Comparison of ENCODE assay signal across 8 cellular contexts in genomic region chr9:95875305-95876137, GRCh38. TPM values are rescaled to one million over a fixed set of nuclear protein-coding genes. Genes with fewer than 3 reads are reported as not detected.
A peak's percentile ranks its signal among the peaks of the same experiment; 100 is the strongest.
DNase-seq lines count a peak whose midpoint lies in the region; ATAC-seq and TF ChIP-seq lines count a peak whose summit lies in the region.

Gene ERCC6L2, plus strand, starts transcription at chr9:95875691. Its CDS starts 348 bp downstream, at chr9:95876039.

- TF ChIP-seq RAD21 in Ishikawa (IDR thresholded peaks at IDR 0.05; ENCODE audit: low read depth): no peak

- peak within 1 kb of the TSS; percentile 96 for H3K27ac ChIP-seq in PC-3 (ENCODE audit: low read length)

- no TSS peak for BruUV-seq in PC-3 (replicated peaks; lab: Mats Ljungman, UMichigan)

- peaks cover 21% of the 10 kb centered on the region for H3K4me1 ChIP-seq in PC-3 (ENCODE audit: insufficient read depth, low read length)
- H3K4me1 ChIP-seq in mucosa of descending colon (ENCODE audit: low read depth): peaks cover 14% of the 10 kb centered on the region

- H3K9me3 ChIP-seq in PC-3 (ENCODE audit: low read length): no peaks in the 10 kb centered on the region
- no peaks in the 10 kb centered on the region for H3K9me3 ChIP-seq in mucosa of descending colon

- H4K20me1 ChIP-seq in PC-3 (ENCODE audit: low read length): 0 out of 2 replicates have a peak, but pooled peaks cover 10% of the 10 kb centered on the region

- POLR2A ChIA-PET in PC-3 (lab: Charles Lee; ENCODE audit: unreplicated experiment): interaction anchor here (0.6 kb wide), 1 partner anchor 82 kb away, joined by 3 read pairs; no protein-coding TSS in a partner anchor

- no peak within 1 kb of the TSS; the same call in 1 of the 2 replicates for H2AFZ ChIP-seq in PC-3 (ENCODE audit: low read length)

- TF ChIP-seq CTCF in PC-3 (conservative IDR thresholded peaks at IDR 0.05; ENCODE audit: low read depth, low read length): no peak
- TF ChIP-seq CTCF in epithelial cell of esophagus (IDR thresholded peaks at IDR 0.05; ENCODE audit: insufficient read depth, low read depth, low read length, missing control alignments): no peak
- no peak for TF ChIP-seq CTCF in mucosa of descending colon (IDR thresholded peaks at IDR 0.05)

- ATAC-seq in GM21737 (IDR thresholded peaks at IDR 0.05; ENCODE audit: unreplicated experiment) (peak; percentile 86), PC-3 (peak; percentile 83), mucosa of descending colon (peak; percentile 96)

- DNase-seq in DMS53 treated with DMSO at 0.1 percent for 48 hours (lab: John Stamatoyannopoulos, UW; ENCODE audit: unreplicated experiment) (peak; percentile 82), PC-3 (peak; percentile 97), activated T-cell treated with anti-CD3 and anti-CD28 coated beads for 24 hours (ENCODE audit: low read depth) (peak; percentile 89), epithelial cell of esophagus (ENCODE audit: low read depth) (peak; percentile 97), mucosa of descending colon (peak; percentile 95 to 97 (median 97))
- peak; percentile 79 for DNase-seq in stimulated activated CD8-positive, alpha-beta memory T cell treated with anti-CD3 and anti-CD28 coated beads, Interleukin-7, amount 100 ng/mL, for 1 hour (ENCODE audit: low read depth in 2 of 2)

- H3K4me3 ChIP-seq in PC-3 (ENCODE audit: low read length) (no peak within 1 kb of the TSS), epithelial cell of esophagus (ENCODE audit: low read length) (no peak within 1 kb of the TSS), mucosa of descending colon (peak within 1 kb of the TSS; percentile 68)

- CTCF ChIA-PET in PC-3 (lab: Charles Lee): interaction anchor here (1.2 kb wide), 1 partner anchor 139 kb away, joined by 3 read pairs; no protein-coding TSS in a partner anchor

- peak; percentile 24; the same call in 1 of the 2 replicates for TF ChIP-seq EP300 in Ishikawa (IDR thresholded peaks at IDR 0.05; ENCODE audit: borderline replicate concordance)

- intact Hi-C loops in PC-3 (cut with micrococcal nuclease): loop anchor here (5.0 kb wide), 2 partner anchors 83 to 363 kb away; no protein-coding TSS in a partner anchor
- intact Hi-C loops in mucosa of descending colon (cut with DNase I, micrococcal nuclease): no loop called here

- H3K27me3 ChIP-seq in PC-3 (ENCODE audit: low read length): no peaks in the 10 kb centered on the region

- H3K9ac ChIP-seq in PC-3 (ENCODE audit: low read length): no peak within 1 kb of the TSS

- peaks cover 40% of the 10 kb centered on the region for H3K79me2 ChIP-seq in PC-3 (ENCODE audit: low read length)

- H3K9me2 ChIP-seq in PC-3 (replicated peaks; ENCODE audit: low read length): no peaks in the 10 kb centered on the region

- H3K4me2 ChIP-seq in PC-3 (ENCODE audit: low read length): no peak within 1 kb of the TSS

- H3K36me3 ChIP-seq in PC-3 (ENCODE audit: low read depth, low read length) (peaks cover 11% of the 10 kb centered on the region; the same call in 1 of the 2 replicates), mucosa of descending colon (ENCODE audit: low read depth) (no peaks in the 10 kb centered on the region)

- no peaks in the 10 kb centered on the region for H3F3A ChIP-seq in PC-3 (ENCODE audit: low read length, unreplicated experiment)

TF ChIP-seq in Ishikawa, 13 proteins besides CTCF, POLR2A, EP300 and RAD21:
- TF ChIP-seq YY1 (IDR thresholded peaks at IDR 0.05; ENCODE audit: low read depth): peak; percentile 95
- peak; percentile 53 for TF ChIP-seq TEAD4 (IDR thresholded peaks at IDR 0.05)
- no peak for TF ChIP-seq REST (IDR thresholded peaks at IDR 0.05; ENCODE audit: low read depth)
- no peak; the same call in none of the 2 replicates for TF ChIP-seq CREB1 (IDR thresholded peaks at IDR 0.05; ENCODE audit: low read depth)
- peak; percentile 89 for TF ChIP-seq TAF1 (IDR thresholded peaks at IDR 0.05; ENCODE audit: low read depth)
- TF ChIP-seq MAX (IDR thresholded peaks at IDR 0.05): peak; percentile 84
- TF ChIP-seq ZBTB7A (IDR thresholded peaks at IDR 0.05; ENCODE audit: low read depth): peak; percentile 24; the same call in 1 of the 2 replicates
- peak; percentile 50 for TF ChIP-seq TCF12 (IDR thresholded peaks at IDR 0.05; ENCODE audit: low read depth)
- peak; percentile 79 for TF ChIP-seq EGR1 (IDR thresholded peaks at IDR 0.05)
- 0 out of 2 replicates have a peak, but pooled peaks have one; percentile 2 for TF ChIP-seq CEBPB (IDR thresholded peaks at IDR 0.05)

RNA-seq across cellular contexts. Expression of gene ERCC6L2, which starts in this region (rescaled TPM):
- total RNA-seq in PC-3 (2014; rRNA removed) (18.8 and 32.7 TPM in 2 replicates), mucosa of descending colon (10 to 100 TPM; 32.4 to 69.4 (median 51.4) TPM)
